In genomic region chr16:87044031-87044380, GRCh38 we compare ENCODE assay signal across 21 cellular contexts.
A peak's percentile ranks its signal among the peaks of the same experiment; 100 is the strongest.
DNase-seq lines count a peak whose midpoint lies in the region; ATAC-seq, FAIRE-seq and TF ChIP-seq lines count a peak whose summit lies in the region.
"Had no signal": no experiment of that assay in that cellular context is flagged by ENCODE, and none has a peak within 500 bp of the region (broad histone marks: within the 10 kb centered on the region; RNA-seq: fewer than 3 reads in every experiment).

No MANE protein-coding gene starts in this region.

- no peak overlapping the region for H3K4ac ChIP-seq in IMR-90 (ENCODE audit: low read depth, low read length)
- H3K4ac ChIP-seq in H1 (replicated peaks; ENCODE audit: insufficient read length, low read depth, low read length), result no peak overlapping the region

- H3K36me3 ChIP-seq in IMR-90 (ENCODE audit: control insufficient read depth, insufficient read depth, low read length) (no peaks in the 10 kb centered on the region), H1 (ENCODE audit: control insufficient read depth in 2 of 4, insufficient read depth in 4 of 4, low read length in 3 of 4) (no peaks in the 10 kb centered on the region), parathyroid adenoma (ENCODE audit: control insufficient read depth, insufficient read depth, low read length) (no peaks in the 10 kb centered on the region)
- H3K36me3 ChIP-seq: breast epithelium, colonic mucosa, spleen had no signal

- H3K79me2 ChIP-seq in H1 (ENCODE audit: control insufficient read depth in 1 of 2, insufficient read depth in 2 of 2, low read length in 2 of 2), result no peaks in the 10 kb centered on the region
- H3K79me2 ChIP-seq in parathyroid adenoma, result no peaks in the 10 kb centered on the region

- H2BK120ac ChIP-seq in IMR-90 (ENCODE audit: low read depth, low read length) (no peak overlapping the region), H1 (replicated peaks; ENCODE audit: low read depth, low read length) (no peak overlapping the region)

- H3K9me1 ChIP-seq in IMR-90 (ENCODE audit: insufficient read depth, low read length), result no peaks in the 10 kb centered on the region

- H3K9me3 ChIP-seq in IMR-90 (ENCODE audit: control insufficient read depth, insufficient read depth, low read length), result no peaks in the 10 kb centered on the region
- no peaks in the 10 kb centered on the region for H3K9me3 ChIP-seq in H1 (ENCODE audit: insufficient read depth in 2 of 2, low read depth in 1 of 2, low read length in 1 of 2)
- no peaks in the 10 kb centered on the region for H3K9me3 ChIP-seq in parathyroid adenoma (ENCODE audit: control insufficient read depth, low read length)
- H3K9me3 ChIP-seq: breast epithelium, colonic mucosa, spleen had no signal

- no peaks in the 10 kb centered on the region for H3K23me2 ChIP-seq in H1 (ENCODE audit: low read depth, low read length)

- H3K18ac ChIP-seq in IMR-90 (ENCODE audit: low read depth, low read length) (no peak overlapping the region), H1 (ENCODE audit: extremely low read depth, low read length) (no peak overlapping the region)

- H2BK5ac ChIP-seq in IMR-90 (ENCODE audit: low read depth, low read length, poor library complexity, severe bottlenecking), result no peak overlapping the region
- H2BK5ac ChIP-seq in H1 (ENCODE audit: low read depth, low read length), result no peak overlapping the region

- WGBS in IMR-90 (ENCODE audit: extremely low coverage in 2 of 2, insufficient read length in 1 of 2), 2 experiments, result 80% methylated on average over 3 of the region's 8 CpGs; no CpG with 5 or more reads in 1 of the 2 experiments
- WGBS in H1 (ENCODE audit: extremely low coverage in 1 of 2, insufficient coverage in 1 of 2, insufficient read length in 1 of 2, insufficient replicate concordance in 2 of 2, low coverage in 1 of 2, low lambda C conversion rate in 2 of 2, missing lambda C conversion rate in 1 of 2), 2 experiments, result 88% methylated on average over 8 of the region's 8 CpGs; no CpG with 5 or more reads in 1 of the 2 experiments

- H3K4me2 ChIP-seq in IMR-90 (ENCODE audit: low read depth, low read length), result no peak overlapping the region
- H3K4me2 ChIP-seq in H1 (ENCODE audit: insufficient read depth in 1 of 2, low read depth in 2 of 2, low read length in 2 of 2), result no peak overlapping the region
- H3K4me2 ChIP-seq in parathyroid adenoma (ENCODE audit: low read length), result no peak overlapping the region

- no peak for TF ChIP-seq EP300 in H1 (IDR thresholded peaks at IDR 0.05; ENCODE audit: borderline replicate concordance in 1 of 2, low read depth in 2 of 2, low read length in 2 of 2)

- H3K4me1 Mint-ChIP-seq in activated T-helper 1 cell treated with anti-CD3 and anti-CD28 coated beads, Interleukin-12 subunit alpha, Interleukin-12 subunit beta, Interleukin-2, Interleukin-4 antibody, amounts not matched to agents 30 ng/mL and 10 ng/mL and 1 ng/mL, durations not matched to agents 14 hours and 24 hours and 36 hours (ENCODE audit: low read depth), result no peaks in the 10 kb centered on the region
- H3K4me1 Mint-ChIP-seq: activated CD4-positive, alpha-beta memory T cell treated with anti-CD3 and anti-CD28 coated beads, Interleukin-2, amount 10 ng/mL, durations not matched to agents 7 days and 5 days; T-cell had no signal

- ATAC-seq in IMR-90 (ENCODE audit: low read depth), result no peak
- no peak for ATAC-seq in GM18498 (IDR thresholded peaks at IDR 0.05; ENCODE audit: unreplicated experiment)
- ATAC-seq in GM18868 (IDR thresholded peaks at IDR 0.05; ENCODE audit: unreplicated experiment), result no peak
- ATAC-seq: activated CD4-positive, CD25-positive, alpha-beta regulatory T cell treated with anti-CD3 and anti-CD28 coated beads, Interleukin-2, amount 50 U/mL, for 24 hours; stimulated activated memory B cell treated with anti-CD40 and anti-IgM and Interleukin-4, amounts not matched to agents 10 μg/mL and 1 μg/mL and 100 μg/mL, for 72 hours; T-cell had no signal

- no peak overlapping the region for H4K5ac ChIP-seq in IMR-90 (ENCODE audit: low read depth, low read length)
- no peak overlapping the region for H4K5ac ChIP-seq in H1 (ENCODE audit: insufficient read length, low read depth, low read length)

- H4K91ac ChIP-seq in IMR-90 (ENCODE audit: insufficient read depth, low read depth, low read length) (no peak overlapping the region), H1 (replicated peaks; ENCODE audit: insufficient read length, low read length) (no peak overlapping the region)

- H3K27ac ChIP-seq in IMR-90 (ENCODE audit: insufficient read depth, low read length) (no peak overlapping the region), H1 (ENCODE audit: low read depth, low read length) (no peak overlapping the region), parathyroid adenoma (no peak overlapping the region)
- H3K27ac ChIP-seq: breast epithelium, colonic mucosa, spleen had no signal

- H4K8ac ChIP-seq in IMR-90 (ENCODE audit: low read depth in 2 of 2, low read length in 2 of 2), result no peak overlapping the region
- no peak overlapping the region; the same call in 1 of the 2 replicates for H4K8ac ChIP-seq in H1 (ENCODE audit: extremely low read depth, insufficient read depth, low read length)

- H2AK5ac ChIP-seq in IMR-90 (ENCODE audit: low read depth, low read length) (no peak overlapping the region), H1 (ENCODE audit: low read depth, low read length) (no peak overlapping the region)

- peak overlapping the region; percentile 60; the same call in 1 of the 2 replicates for H2BK12ac ChIP-seq in H1 (ENCODE audit: low read depth, low read length)

- TF ChIP-seq CTCF in IMR-90 (conservative IDR thresholded peaks at IDR 0.05; ENCODE audit: low read depth, low read length) (no peak), H1 (IDR thresholded peaks at IDR 0.05; ENCODE audit: control extremely low read depth in 1 of 3, insufficient read depth in 1 of 3, low read depth in 1 of 3, low read length in 3 of 3) (no peak), parathyroid adenoma (IDR thresholded peaks at IDR 0.05) (no peak)

- TF ChIP-seq RAD21 in IMR-90 (IDR thresholded peaks at IDR 0.05; ENCODE audit: low read length), result no peak
- no peak for TF ChIP-seq RAD21 in H1 (IDR thresholded peaks at IDR 0.05 in 1 of 2, conservative IDR thresholded peaks at IDR 0.05 in 1 of 2; ENCODE audit: low read depth in 2 of 2, low read length in 2 of 2)

- no peak overlapping the region for H3K27ac Mint-ChIP-seq in activated T-helper 1 cell treated with anti-CD3 and anti-CD28 coated beads, Interleukin-12 subunit alpha, Interleukin-12 subunit beta, Interleukin-2, Interleukin-4 antibody, amounts not matched to agents 30 ng/mL and 10 ng/mL and 1 ng/mL, durations not matched to agents 14 hours and 24 hours and 36 hours
- H3K27ac Mint-ChIP-seq: activated CD4-positive, alpha-beta memory T cell treated with anti-CD3 and anti-CD28 coated beads, Interleukin-2, amount 10 ng/mL, durations not matched to agents 7 days and 5 days; stimulated activated memory B cell treated with anti-CD40 and anti-IgM and Interleukin-4, amounts not matched to agents 10 μg/mL and 1 μg/mL and 100 μg/mL, for 72 hours; T-cell had no signal

- FAIRE-seq in H1 (lab: Jason Lieb, UNC), result no peak

- CTCF ChIA-PET in IMR-90 (lab: Yijun Ruan, JAX) (interaction anchor here (1.0 kb wide), 1 partner anchor 463 kb away, joined by 3 read pairs; no protein-coding TSS in a partner anchor), H1 (lab: Charles Lee; ENCODE audit: partially characterized antibody) (interaction anchor here (0.7 to 2.6 kb wide), 7 partner anchors 9 to 34 kb away, joined by 3 to 12 read pairs (median 6); no protein-coding TSS in a partner anchor)

- H2BK20ac ChIP-seq in IMR-90 (ENCODE audit: low read depth, low read length) (no peak overlapping the region), H1 (ENCODE audit: low read length) (no peak overlapping the region)

- H3K4me1 ChIP-seq in IMR-90 (ENCODE audit: control insufficient read depth, insufficient read depth, low read length) (peaks cover 6% of the 10 kb centered on the region), H1 (replicated peaks in 1 of 4; ENCODE audit: control insufficient read depth in 3 of 4, insufficient read depth in 4 of 4, low read length in 3 of 4) (peaks cover 3 to 11% (median 6%) of the 10 kb centered on the region in 4 experiments; a peak in 5 of 7 replicates), parathyroid adenoma (peaks cover 52% of the 10 kb centered on the region)
- H3K4me1 ChIP-seq: breast epithelium, colonic mucosa had no signal

- dilution Hi-C loops in IMR-90 (cut with HindIII; ENCODE audit: low sequenced_read_pairs, unreplicated experiment), result no loop called here

- no peaks in the 10 kb centered on the region for H3K9me3 Mint-ChIP-seq in activated T-helper 1 cell treated with anti-CD3 and anti-CD28 coated beads, Interleukin-12 subunit alpha, Interleukin-12 subunit beta, Interleukin-2, Interleukin-4 antibody, amounts not matched to agents 30 ng/mL and 10 ng/mL and 1 ng/mL, durations not matched to agents 14 hours and 24 hours and 36 hours
- H3K9me3 Mint-ChIP-seq: activated CD4-positive, alpha-beta memory T cell treated with anti-CD3 and anti-CD28 coated beads, Interleukin-2, amount 10 ng/mL, durations not matched to agents 7 days and 5 days; stimulated activated memory B cell treated with anti-CD40 and anti-IgM and Interleukin-4, amounts not matched to agents 10 μg/mL and 1 μg/mL and 100 μg/mL, for 72 hours; T-cell had no signal

- no peaks in the 10 kb centered on the region for H3K79me1 ChIP-seq in IMR-90 (ENCODE audit: low read depth in 1 of 2, low read length in 2 of 2)
- no peaks in the 10 kb centered on the region for H3K79me1 ChIP-seq in H1 (ENCODE audit: low read depth, low read length)

- H3K27me3 Mint-ChIP-seq in activated T-helper 1 cell treated with anti-CD3 and anti-CD28 coated beads, Interleukin-12 subunit alpha, Interleukin-12 subunit beta, Interleukin-2, Interleukin-4 antibody, amounts not matched to agents 30 ng/mL and 10 ng/mL and 1 ng/mL, durations not matched to agents 14 hours and 24 hours and 36 hours (ENCODE audit: insufficient read depth), result peaks cover 8% of the 10 kb centered on the region
- H3K27me3 Mint-ChIP-seq: activated CD4-positive, alpha-beta memory T cell treated with anti-CD3 and anti-CD28 coated beads, Interleukin-2, amount 10 ng/mL, durations not matched to agents 7 days and 5 days had no signal

- no peak overlapping the region for H2AK9ac ChIP-seq in IMR-90 (replicated peaks; ENCODE audit: low read depth, low read length, poor library complexity)

- H3K4me3 ChIP-seq in IMR-90 (ENCODE audit: insufficient read depth, low read depth, low read length) (no peak overlapping the region), H1 (ENCODE audit: extremely low read depth in 1 of 4, insufficient read depth in 2 of 4, low read depth in 3 of 4, low read length in 4 of 4) (no peak overlapping the region), parathyroid adenoma (ENCODE audit: low read depth, low read length) (no peak overlapping the region)
- H3K4me3 ChIP-seq: breast epithelium, colonic mucosa, spleen had no signal

- H3K27me3 ChIP-seq in IMR-90 (ENCODE audit: control insufficient read depth, insufficient read depth, low read length) (peaks cover 46% of the 10 kb centered on the region), H1 (replicated peaks in 1 of 4; ENCODE audit: control insufficient read depth in 3 of 4, extremely low read depth in 1 of 4, insufficient read depth in 3 of 4, low read length in 3 of 4) (no peaks in the 10 kb centered on the region), parathyroid adenoma (ENCODE audit: control insufficient read depth, insufficient read depth, low read length) (no peaks in the 10 kb centered on the region)
- H3K27me3 ChIP-seq: colonic mucosa had no signal

- H4K20me1 ChIP-seq in IMR-90 (ENCODE audit: insufficient read depth, low read length) (peaks cover 3% of the 10 kb centered on the region; the same call in 1 of the 2 replicates), H1 (replicated peaks in 1 of 2; ENCODE audit: control insufficient read depth in 1 of 2, insufficient read depth in 2 of 2, low read length in 2 of 2) (peaks cover 0 to 2% of the 10 kb centered on the region in 2 experiments)

- DNase-seq in Caki2 (ENCODE audit: low read depth) (peak; percentile 63), IMR-90 (peak; percentile 18), H1 (ENCODE audit: low read depth in 1 of 2, low spot score in 2 of 2) (no peak)
- no peak for DNase-seq in activated T-helper 1 cell treated with anti-CD3 and anti-CD28 coated beads, Interleukin-12 subunit alpha, Interleukin-12 subunit beta, Interleukin-2, Interleukin-4 antibody, amounts not matched to agents 30 ng/mL and 10 ng/mL and 1 ng/mL, durations not matched to agents 14 hours and 24 hours and 36 hours (ENCODE audit: low spot score)
- DNase-seq: activated CD4-positive, alpha-beta memory T cell treated with anti-CD3 and anti-CD28 coated beads, Interleukin-2, amount 10 ng/mL, durations not matched to agents 7 days and 5 days; activated gamma-delta T cell treated with Interleukin-2 at 50 U/mL for 16 hours; colonic mucosa; DMS 273 treated with DMSO at 0.1 percent for 48 hours; glutamatergic neuron; mammary epithelial cell; NCI-H510A treated with DMSO at 0.1 percent for 48 hours; NK-92 treated with Interleukin-12 subunit alpha and Interleukin-12 subunit beta, amount 100 ng/mL, for 24 hours; spleen; stimulated activated CD4-positive, alpha-beta T cell treated with anti-CD3 and anti-CD28 coated beads, Interleukin-2, amount 100 ng/mL, for 48 hours; T-cell had no signal

- intact Hi-C loops in IMR-90 (cut with micrococcal nuclease), result no loop called here
- intact Hi-C loops in activated T-helper 1 cell treated with anti-CD3 and anti-CD28 coated beads, Interleukin-12 subunit alpha, Interleukin-12 subunit beta, Interleukin-2, Interleukin-4 antibody, amounts not matched to agents 30 ng/mL and 10 ng/mL and 1 ng/mL, durations not matched to agents 14 hours and 24 hours and 36 hours (cut with micrococcal nuclease), result no loop called here

- no peak for TF ChIP-seq POLR2A in IMR-90 (IDR thresholded peaks at IDR 0.05; ENCODE audit: low read depth, low read length)
- no peak for TF ChIP-seq POLR2A in H1 (IDR thresholded peaks at IDR 0.05; ENCODE audit: control extremely low read depth in 1 of 2, low read depth in 2 of 2, low read length in 2 of 2)

- no peaks in the 10 kb centered on the region for H3K36me3 Mint-ChIP-seq in activated T-helper 1 cell treated with anti-CD3 and anti-CD28 coated beads, Interleukin-12 subunit alpha, Interleukin-12 subunit beta, Interleukin-2, Interleukin-4 antibody, amounts not matched to agents 30 ng/mL and 10 ng/mL and 1 ng/mL, durations not matched to agents 14 hours and 24 hours and 36 hours (ENCODE audit: low read depth)
- H3K36me3 Mint-ChIP-seq: stimulated activated memory B cell treated with anti-CD40 and anti-IgM and Interleukin-4, amounts not matched to agents 10 μg/mL and 1 μg/mL and 100 μg/mL, for 72 hours; T-cell had no signal

- POLR2A ChIA-PET in IMR-90 (lab: Charles Lee; ENCODE audit: unreplicated experiment) (no interaction called here), H1 (lab: Charles Lee; ENCODE audit: partially characterized antibody) (no interaction called here)

- BruUV-seq in IMR-90 (replicated peaks; lab: Mats Ljungman, UMichigan), result no TSS peak

- H2BK15ac ChIP-seq in IMR-90 (ENCODE audit: low read depth, low read length) (no peak overlapping the region), H1 (ENCODE audit: low read length) (no peak overlapping the region)

- H3K9ac ChIP-seq in IMR-90 (ENCODE audit: low read depth, low read length), result no peak overlapping the region
- H3K9ac ChIP-seq in H1 (replicated peaks in 1 of 4; ENCODE audit: extremely low read depth in 1 of 4, low read depth in 3 of 4, low read length in 3 of 4), result no peak overlapping the region
- H3K9ac ChIP-seq in parathyroid adenoma, result no peak overlapping the region

- no peak overlapping the region for H3K4me3 Mint-ChIP-seq in activated T-helper 1 cell treated with anti-CD3 and anti-CD28 coated beads, Interleukin-12 subunit alpha, Interleukin-12 subunit beta, Interleukin-2, Interleukin-4 antibody, amounts not matched to agents 30 ng/mL and 10 ng/mL and 1 ng/mL, durations not matched to agents 14 hours and 24 hours and 36 hours
- H3K4me3 Mint-ChIP-seq: activated CD4-positive, alpha-beta memory T cell treated with anti-CD3 and anti-CD28 coated beads, Interleukin-2, amount 10 ng/mL, durations not matched to agents 7 days and 5 days; stimulated activated memory B cell treated with anti-CD40 and anti-IgM and Interleukin-4, amounts not matched to agents 10 μg/mL and 1 μg/mL and 100 μg/mL, for 72 hours; T-cell had no signal

- H3K14ac ChIP-seq in IMR-90 (replicated peaks; ENCODE audit: low read depth, low read length) (no peak overlapping the region), H1 (ENCODE audit: insufficient read length) (no peak overlapping the region)

- H2AFZ ChIP-seq in IMR-90 (replicated peaks; ENCODE audit: low read length, poor library complexity) (no peak overlapping the region), H1 (ENCODE audit: low read length) (no peak overlapping the region), parathyroid adenoma (peak overlapping the region; percentile 43)

- H3K23ac ChIP-seq in IMR-90 (ENCODE audit: low read depth, low read length), result no peak overlapping the region
- no peak overlapping the region for H3K23ac ChIP-seq in H1 (ENCODE audit: insufficient read length)

- in situ Hi-C loops in Caki2 (cut with HindIII; ENCODE audit: low pct_unique_long_range_greater_than_20kb, low sequenced_read_pairs) (no loop called here), IMR-90 (cut with MboI; ENCODE audit: low sequenced_read_pairs) (no loop called here)

- H3K56ac ChIP-seq in IMR-90 (ENCODE audit: extremely low read depth, insufficient read depth, low read length) (no peak overlapping the region), H1 (replicated peaks; ENCODE audit: insufficient read length, low read depth, low read length) (no peak overlapping the region)

Comparison
In these comparisons a context has a peak if more than half of its experiments do, and no peak if none do; other contexts are left out.
1. DNase-seq: peak in Caki2 (single experiment) and IMR-90 (single experiment); none in H1 (0 of 2) and activated T-helper 1 cell treated with anti-CD3 and anti-CD28 coated beads, Interleukin-12 subunit alpha, Interleukin-12 subunit beta, Interleukin-2, Interleukin-4 antibody, amounts not matched to agents 30 ng/mL and 10 ng/mL and 1 ng/mL, durations not matched to agents 14 hours and 24 hours and 36 hours (single experiment).